In genomic region chr1:179761296-179761695, GRCh38 we compare ENCODE assay signal across 1 cellular context.
TF ChIP-seq lines count a peak whose summit lies in the region.

No MANE protein-coding gene starts in this region.

TF ChIP-seq in SK-N-SH, 30 proteins besides CTCF, POLR2A, EP300 and RAD21 (continued from another document):
- TF ChIP-seq MAX (IDR thresholded peaks at IDR 0.05; ENCODE audit: low read depth) (no peak), SMC3 (IDR thresholded peaks at IDR 0.05; ENCODE audit: low read depth, low read length) (no peak), ZBTB33 (IDR thresholded peaks at IDR 0.05; ENCODE audit: borderline replicate concordance, low read depth) (no peak), CHD2 (IDR thresholded peaks at IDR 0.05; ENCODE audit: low read length, partially characterized antibody) (peak; percentile 22), FOXJ3 (CRISPR knock-in tag; IDR thresholded peaks at IDR 0.05) (peak; percentile 85), REST (IDR thresholded peaks at IDR 0.05; ENCODE audit: low read depth, low read length) (no peak), RCOR1 (IDR thresholded peaks at IDR 0.05; ENCODE audit: low read length) (peak; percentile 41; the same call in 1 of the 2 replicates), NFIC (IDR thresholded peaks at IDR 0.05; ENCODE audit: borderline replicate concordance) (no peak), NRF1 (IDR thresholded peaks at IDR 0.05; ENCODE audit: low read depth, low read length) (no peak), TAF1 (IDR thresholded peaks at IDR 0.05; ENCODE audit: borderline replicate concordance, low read depth, low read length) (no peak), EZH2phosphoT487 (IDR thresholded peaks at IDR 0.05; ENCODE audit: borderline replicate concordance, low read depth) (no peak), GABPA (IDR thresholded peaks at IDR 0.05; ENCODE audit: low read depth) (no peak)
TF ChIP-seq in SK-N-SH: peak in this region for 4.
